11 cellular contexts compared by ENCODE assay signal in genomic region chr3:10017636-10018292, GRCh38. TPM values are rescaled to one million over a fixed set of nuclear protein-coding genes. Genes with fewer than 3 reads are reported as not detected.
DNase-seq lines count a peak whose midpoint lies in the region; ATAC-seq and TF ChIP-seq lines count a peak whose summit lies in the region.
"Had no signal": no experiment of that assay in that cellular context is flagged by ENCODE, and none has a peak within 500 bp of the region (broad histone marks: within the 10 kb centered on the region; RNA-seq: fewer than 3 reads in every experiment).

No MANE protein-coding gene starts in this region.

- no peaks in the 10 kb centered on the region for H3K9me3 ChIP-seq in testis
- H3K9me3 ChIP-seq: esophagus squamous epithelium had no signal

- TF ChIP-seq POLR2A in testis (IDR thresholded peaks at IDR 0.05): no peak

- intact Hi-C loops in activated naive CD4-positive, alpha-beta T cell treated with anti-CD3 and anti-CD28 coated beads for 36 hours (cut with micrococcal nuclease): no loop called here
- intact Hi-C loops in testis (cut with DNase I; ENCODE audit: low total_unique reads): no loop called here

- peaks cover 6% of the 10 kb centered on the region for H3K4me1 Mint-ChIP-seq in activated naive CD4-positive, alpha-beta T cell treated with anti-CD3 and anti-CD28 coated beads for 36 hours (ENCODE audit: low read depth)
- H3K4me1 Mint-ChIP-seq in stimulated activated naive CD8-positive, alpha-beta T cell treated with anti-CD3 and anti-CD28 coated beads, Interleukin-15, Interleukin-2, amounts not matched to agents 100 ng/mL and 50 ng/mL, for 24 hours (ENCODE audit: low read depth): peaks cover 19% of the 10 kb centered on the region

- no peaks in the 10 kb centered on the region for H3K9me3 Mint-ChIP-seq in activated naive CD4-positive, alpha-beta T cell treated with anti-CD3 and anti-CD28 coated beads for 36 hours
- H3K9me3 Mint-ChIP-seq in stimulated activated naive CD8-positive, alpha-beta T cell treated with anti-CD3 and anti-CD28 coated beads, Interleukin-15, Interleukin-2, amounts not matched to agents 100 ng/mL and 50 ng/mL, for 24 hours: no peaks in the 10 kb centered on the region

- peaks cover 15% of the 10 kb centered on the region for H3K4me1 ChIP-seq in testis

- no peak overlapping the region for H3K27ac Mint-ChIP-seq in activated naive CD4-positive, alpha-beta T cell treated with anti-CD3 and anti-CD28 coated beads for 36 hours
- peak overlapping the region; percentile 52 for H3K27ac Mint-ChIP-seq in stimulated activated naive CD8-positive, alpha-beta T cell treated with anti-CD3 and anti-CD28 coated beads, Interleukin-15, Interleukin-2, amounts not matched to agents 100 ng/mL and 50 ng/mL, for 24 hours

- H3K4me3 ChIP-seq in fibroblast of mammary gland (ENCODE audit: control insufficient read depth, low read depth, low read length): no peak overlapping the region
- no peak overlapping the region for H3K4me3 ChIP-seq in testis
- H3K4me3 ChIP-seq: esophagus squamous epithelium had no signal

- TF ChIP-seq CTCF in fibroblast of mammary gland (conservative IDR thresholded peaks at IDR 0.05; ENCODE audit: control insufficient read depth, insufficient read depth, low read depth, low read length): no peak
- no peak for TF ChIP-seq CTCF in testis (IDR thresholded peaks at IDR 0.05)

- H3K36me3 Mint-ChIP-seq in activated naive CD4-positive, alpha-beta T cell treated with anti-CD3 and anti-CD28 coated beads for 36 hours (ENCODE audit: low read depth): peaks cover 4% of the 10 kb centered on the region
- peaks cover 31% of the 10 kb centered on the region for H3K36me3 Mint-ChIP-seq in stimulated activated naive CD8-positive, alpha-beta T cell treated with anti-CD3 and anti-CD28 coated beads, Interleukin-15, Interleukin-2, amounts not matched to agents 100 ng/mL and 50 ng/mL, for 24 hours (ENCODE audit: low read depth)

- H3K4me3 Mint-ChIP-seq in activated naive CD4-positive, alpha-beta T cell treated with anti-CD3 and anti-CD28 coated beads for 36 hours: no peak overlapping the region
- H3K4me3 Mint-ChIP-seq in stimulated activated naive CD8-positive, alpha-beta T cell treated with anti-CD3 and anti-CD28 coated beads, Interleukin-15, Interleukin-2, amounts not matched to agents 100 ng/mL and 50 ng/mL, for 24 hours: no peak overlapping the region

- CTCF ChIA-PET in activated naive CD4-positive, alpha-beta T cell treated with anti-CD3 and anti-CD28 coated beads for 36 hours (lab: Charles Lee): no interaction called here

- ATAC-seq in SK-N-SH treated with all-trans-retinoic acid at 6 μM for 48 hours: peak; percentile 35; the same call in 2 of the 3 replicates

- no peaks in the 10 kb centered on the region for H3K27me3 Mint-ChIP-seq in activated naive CD4-positive, alpha-beta T cell treated with anti-CD3 and anti-CD28 coated beads for 36 hours (ENCODE audit: low read depth)
- no peaks in the 10 kb centered on the region for H3K27me3 Mint-ChIP-seq in stimulated activated naive CD8-positive, alpha-beta T cell treated with anti-CD3 and anti-CD28 coated beads, Interleukin-15, Interleukin-2, amounts not matched to agents 100 ng/mL and 50 ng/mL, for 24 hours

- H3K27me3 ChIP-seq in testis: no peaks in the 10 kb centered on the region
- H3K27me3 ChIP-seq: esophagus squamous epithelium had no signal

- no peaks in the 10 kb centered on the region for H3K36me3 ChIP-seq in testis (ENCODE audit: low read depth, missing control alignments)

- 95% methylated on average over 8 to 13 of the region's 13 CpGs for WGBS in testis, 2 donors

- peak; percentile 49 for DNase-seq in activated naive CD4-positive, alpha-beta T cell treated with anti-CD3 and anti-CD28 coated beads for 36 hours
- no peak for DNase-seq in activated naive CD4-positive, alpha-beta T cell (lab: John Stamatoyannopoulos, UW)
- DNase-seq in fibroblast of mammary gland (ENCODE audit: low read depth) (peak; percentile 86), foreskin melanocyte (no peak), testis (no peak), DMS114 treated with DMSO at 0.1 percent for 48 hours (lab: John Stamatoyannopoulos, UW; ENCODE audit: unreplicated experiment) (no peak)
- DNase-seq: activated effector memory CD4-positive, alpha-beta T cell treated with Interleukin-2 at 50 U/mL for 16 hours; C1 segment of cervical spinal cord; esophagus squamous epithelium had no signal

- no peak overlapping the region for H3K27ac ChIP-seq in testis
- H3K27ac ChIP-seq: esophagus squamous epithelium had no signal

TF ChIP-seq in SK-N-SH treated with all-trans-retinoic acid at 6 μM for 48 hours, 23 proteins besides CTCF, POLR2A, EP300 and RAD21:
- TF ChIP-seq POU6F1 (CRISPR knock-in tag; IDR thresholded peaks at IDR 0.05; ENCODE audit: borderline replicate concordance, low read depth) (no peak), GLIS3 (CRISPR knock-in tag; IDR thresholded peaks at IDR 0.05) (no peak), TSHZ2 (CRISPR knock-in tag; IDR thresholded peaks at IDR 0.05) (no peak), ZNF565 (CRISPR knock-in tag; conservative IDR thresholded peaks at IDR 0.05; ENCODE audit: low read depth) (no peak)
TF ChIP-seq in SK-N-SH treated with all-trans-retinoic acid at 6 μM for 48 hours: peak in this region for 0.

RNA-seq across cellular contexts. Expression of gene FANCD2, which starts 8.5 kb away (rescaled TPM):
- total RNA-seq in activated naive CD4-positive, alpha-beta T cell treated with anti-CD3 and anti-CD28 coated beads for 36 hours: 10 to 100 TPM; 86.3 to 90.8 TPM
- total RNA-seq in testis: 10 to 100 TPM; 23.7 to 41.6 TPM
- polyA plus RNA-seq in testis (ENCODE audit: insufficient read depth, low read depth, low replicate concordance): 38.5 TPM

RNA-seq across cellular contexts. Expression of gene EMC3, which starts 31.1 kb away (rescaled TPM):
- total RNA-seq in activated naive CD4-positive, alpha-beta T cell treated with anti-CD3 and anti-CD28 coated beads for 36 hours: 10 to 100 TPM; 28.4 to 32.0 TPM
- 10 to 100 TPM; 64.2 to 72.5 TPM for total RNA-seq in testis
- polyA plus RNA-seq in testis (ENCODE audit: insufficient read depth, low read depth, low replicate concordance): 270 TPM

Comparison
In these comparisons a context has a peak if more than half of its experiments do, and no peak if none do; other contexts are left out.
1. DNase-seq: peak in activated naive CD4-positive, alpha-beta T cell treated with anti-CD3 and anti-CD28 coated beads for 36 hours (single experiment) and fibroblast of mammary gland (single experiment); none in activated naive CD4-positive, alpha-beta T cell (0 of 4), foreskin melanocyte (single experiment), testis (single experiment) and DMS114 treated with DMSO at 0.1 percent for 48 hours (single experiment).